2 cellular contexts compared by ENCODE assay signal in genomic region chr1:215523128-215523861, GRCh38.
TF ChIP-seq lines count a peak whose summit lies in the region.

No MANE protein-coding gene starts in this region.

TF ChIP-seq in GM23338, 12 proteins besides CTCF, POLR2A, EP300 and RAD21 (continued from another document):
- TF ChIP-seq ETS1 (IDR thresholded peaks at IDR 0.05) (no peak), ZNF462 (CRISPR knock-in tag; IDR thresholded peaks at IDR 0.05) (no peak), CREB1 (CRISPR knock-in tag; IDR thresholded peaks at IDR 0.05; ENCODE audit: low read depth) (no peak), REST (IDR thresholded peaks at IDR 0.05; ENCODE audit: unreplicated experiment) (no peak), ZNF331 (CRISPR knock-in tag; IDR thresholded peaks at IDR 0.05; ENCODE audit: low read depth) (no peak), STAT1 (IDR thresholded peaks at IDR 0.05; ENCODE audit: unreplicated experiment) (no peak), EZH2phosphoT487 (IDR thresholded peaks at IDR 0.05; ENCODE audit: unreplicated experiment) (no peak), POLR2AphosphoS5 (IDR thresholded peaks at IDR 0.05; ENCODE audit: low read depth) (no peak), EZH2 (IDR thresholded peaks at IDR 0.05; ENCODE audit: low read depth, unreplicated experiment) (no peak), JUNB (IDR thresholded peaks at IDR 0.05; ENCODE audit: unreplicated experiment) (no peak), ZNF114 (CRISPR knock-in tag; IDR thresholded peaks at IDR 0.05) (no peak)

TF ChIP-seq in SK-N-SH, 30 proteins besides CTCF, POLR2A, EP300 and RAD21 (continued from another document):
- TF ChIP-seq REST (IDR thresholded peaks at IDR 0.05; ENCODE audit: low read depth, low read length) (no peak), MEF2A (IDR thresholded peaks at IDR 0.05; ENCODE audit: borderline replicate concordance, low read depth) (no peak), IRF3 (IDR thresholded peaks at IDR 0.05; ENCODE audit: low read depth, low read length) (no peak), POLR2AphosphoS5 (IDR thresholded peaks at IDR 0.05; ENCODE audit: low read depth, low read length) (no peak), PBX3 (IDR thresholded peaks at IDR 0.05) (no peak), SMC3 (IDR thresholded peaks at IDR 0.05; ENCODE audit: low read depth, low read length) (no peak; the same call in 1 of the 2 replicates), RXRA (IDR thresholded peaks at IDR 0.05; ENCODE audit: borderline replicate concordance, low read depth) (no peak)
